8 cellular contexts compared by ENCODE assay signal in the genomic region with DNA sequence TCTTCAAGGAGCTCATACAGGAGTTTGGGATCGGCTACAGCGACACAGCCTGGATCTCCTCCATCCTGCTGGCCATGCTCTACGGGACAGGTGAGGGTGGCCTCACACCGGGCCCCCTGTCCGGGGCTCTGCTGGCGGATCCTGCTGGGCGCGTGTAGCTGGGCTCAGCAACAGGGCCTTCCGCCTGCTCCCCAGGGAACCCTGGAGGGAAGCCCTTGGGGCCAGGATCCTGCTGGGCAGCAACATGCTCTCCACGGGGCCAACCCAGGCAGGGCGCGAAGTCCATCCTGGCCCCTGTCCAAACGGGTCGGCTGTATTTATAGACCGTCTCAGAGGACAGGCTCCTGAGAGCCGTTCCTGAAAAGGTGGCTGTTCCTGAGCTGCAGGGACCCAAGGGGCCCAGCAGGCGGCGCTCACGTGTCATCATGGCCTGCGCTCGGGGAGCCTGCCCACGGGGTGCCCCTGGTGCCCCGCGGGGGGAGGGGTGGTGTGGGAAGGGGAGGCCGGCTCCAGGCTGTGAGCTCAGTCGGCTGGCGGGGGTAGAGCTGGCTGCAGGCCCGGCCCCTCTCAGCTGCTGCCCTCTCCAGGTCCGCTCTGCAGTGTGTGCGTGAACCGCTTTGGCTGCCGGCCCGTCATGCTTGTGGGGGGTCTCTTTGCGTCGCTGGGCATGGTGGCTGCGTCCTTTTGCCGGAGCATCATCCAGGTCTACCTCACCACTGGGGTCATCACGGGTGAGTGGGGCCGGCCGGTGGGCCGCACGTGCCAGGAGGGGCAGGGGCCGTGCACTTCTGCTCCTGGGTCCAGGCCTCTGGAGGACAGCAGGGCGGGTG. TPM values are rescaled to one million over a fixed set of nuclear protein-coding genes. Genes with fewer than 3 reads are reported as not detected.
DNase-seq lines count a peak whose midpoint lies in the region; ATAC-seq and TF ChIP-seq lines count a peak whose summit lies in the region.

No MANE protein-coding gene starts in this region.

- H3K9me2 ChIP-seq in DOHH2 (replicated peaks; ENCODE audit: control insufficient read depth, low read length) = no peaks in the 10 kb centered on the region

- no peak overlapping the region for H3K27ac ChIP-seq in DOHH2 (ENCODE audit: low read depth, low read length)
- no peak overlapping the region for H3K27ac ChIP-seq in caudate nucleus (ENCODE audit: low read depth, low read length)
- peak overlapping the region in 1 of 2 donors; percentile 55 for H3K27ac ChIP-seq in left lung

- TF ChIP-seq CTCF in DOHH2 (IDR thresholded peaks at IDR 0.05; ENCODE audit: low read depth, low read length, poor library complexity, severe bottlenecking) = peak; percentile 96
- TF ChIP-seq CTCF in left lung (IDR thresholded peaks at IDR 0.05) = peak; percentile 84 to 92

- H3K36me3 ChIP-seq in DOHH2 (ENCODE audit: control insufficient read depth, low read length) (peaks cover 19% of the 10 kb centered on the region), left lung (peaks cover 0 to 69% of the 10 kb centered on the region in 2 donors)

- H3K27me3 ChIP-seq in DOHH2 (ENCODE audit: control insufficient read depth, low read length) = peaks cover 36% of the 10 kb centered on the region
- H3K27me3 ChIP-seq in left lung = no peaks in the 10 kb centered on the region

- DNase-seq in NCI-H1417 treated with DMSO at 0.1 percent for 48 hours (lab: John Stamatoyannopoulos, UW) (peak; percentile 32), caudate nucleus (lab: John Stamatoyannopoulos, UW) (peak in 51 of 61 donors; percentile 15 to 84 (median 56)), left lung (peak; percentile 53 to 89)
- peak in 2 of 3 donors; percentile 49 to 66 for DNase-seq in stimulated activated CD4-positive, alpha-beta T cell treated with anti-CD3 and anti-CD28 coated beads, TNF-alpha, amount 100 ng/mL, for 48 hours (ENCODE audit: low read depth in 3 of 3)

- peaks cover 6% of the 10 kb centered on the region for H3F3A ChIP-seq in DOHH2 (ENCODE audit: control insufficient read depth, insufficient read depth)

- H3K4me3 ChIP-seq in DOHH2 (ENCODE audit: low read length) (no peak overlapping the region), left lung (no peak overlapping the region)

- H3K4me2 ChIP-seq in DOHH2 (ENCODE audit: low read length) = no peak overlapping the region

- no peaks in the 10 kb centered on the region for H3K79me2 ChIP-seq in DOHH2 (ENCODE audit: control insufficient read depth, low read length)

- H3K9me3 ChIP-seq in DOHH2 (ENCODE audit: control insufficient read depth, insufficient read depth, low read length) (no peaks in the 10 kb centered on the region), left lung (no peaks in the 10 kb centered on the region)

- ATAC-seq in activated CD4-positive, CD25-positive, alpha-beta regulatory T cell treated with anti-CD3 and anti-CD28 coated beads, Interleukin-2, amount 50 U/mL, for 24 hours = peak; percentile 33 to 44
- ATAC-seq in left lung = peak; percentile 46
- ATAC-seq in GM18517 (IDR thresholded peaks at IDR 0.05; ENCODE audit: unreplicated experiment) = no peak
- ATAC-seq in HG02852 (IDR thresholded peaks at IDR 0.05; ENCODE audit: unreplicated experiment) = no peak

- H4K20me1 ChIP-seq in DOHH2 (ENCODE audit: control insufficient read depth, insufficient read depth, low read depth, low read length) = peaks cover 14% of the 10 kb centered on the region

- intact Hi-C loops in left lung (cut with DNase I) = loop anchor here in 1 of 2 donors (5.0 to 10.0 kb wide), 2 partner anchors 58 to 86 kb away; no protein-coding TSS in a partner anchor

- H3K4me1 ChIP-seq in DOHH2 (ENCODE audit: control insufficient read depth, low read length) = peaks cover 48% of the 10 kb centered on the region
- H3K4me1 ChIP-seq in left lung = peaks cover 52 to 100% of the 10 kb centered on the region in 2 donors

RNA-seq across cellular contexts. Expression of a gene that starts 7.5 kb away (rescaled TPM):
- 100 to 1,000 TPM in 1 of 2 donors, 10 to 100 TPM in 1; 71.2 to 149 TPM for total RNA-seq in left lung

RNA-seq across cellular contexts. Expression of a gene that starts 23.7 kb away (rescaled TPM):
- 10 to 100 TPM; 41.7 to 54.5 TPM for total RNA-seq in left lung

RNA-seq across cellular contexts. Expression of a gene that starts 37.1 kb away (rescaled TPM):
- total RNA-seq in left lung = 100 to 1,000 TPM; 122 to 160 TPM

Comparison
In these comparisons a context has a peak if more than half of its experiments do, and no peak if none do; other contexts are left out.
1. ATAC-seq: peak in activated CD4-positive, CD25-positive, alpha-beta regulatory T cell treated with anti-CD3 and anti-CD28 coated beads, Interleukin-2, amount 50 U/mL, for 24 hours (2 of 2) and left lung (single experiment); none in GM18517 (single experiment) and HG02852 (single experiment).
2. Peak in every context shown above with its lines, with median percentiles within 50 percentile points of each other: DNase-seq.